Comparison of ENCODE assay signal across 8 cellular contexts in genomic region chrY:13478126-13478750, GRCh38. TPM values are rescaled to one million over a fixed set of nuclear protein-coding genes. Genes with fewer than 3 reads are reported as not detected.
DNase-seq lines count a peak whose midpoint lies in the region; ATAC-seq and TF ChIP-seq lines count a peak whose summit lies in the region.

No MANE protein-coding gene starts in this region.

- H3K4me3 ChIP-seq in HUES64 (ENCODE audit: low read length) (peak overlapping the region; percentile 95), Peyer's patch (peak overlapping the region in 2 of 4 donors; percentile 73 to 78)

- H3K27me3 ChIP-seq in HUES64 (ENCODE audit: insufficient read depth, low read length) (no peaks in the 10 kb centered on the region), Peyer's patch (no peaks in the 10 kb centered on the region)

- WGBS in HUES64 = 0% methylated on average over 10 of the region's 14 CpGs

- H3K9me3 ChIP-seq in HUES64 (ENCODE audit: insufficient read depth, low read depth, low read length) (no peaks in the 10 kb centered on the region), Peyer's patch (no peaks in the 10 kb centered on the region)

- H3K27ac Mint-ChIP-seq in activated CD4-positive, alpha-beta memory T cell treated with anti-CD3 and anti-CD28 coated beads, Interleukin-2, amount 10 ng/mL, durations not matched to agents 7 days and 5 days = peak overlapping the region; percentile 93

- H3K36me3 ChIP-seq in HUES64 (ENCODE audit: insufficient read depth, low read length) = peaks cover 30% of the 10 kb centered on the region
- peaks cover 0 to 5% (median 0%) of the 10 kb centered on the region in 3 donors for H3K36me3 ChIP-seq in Peyer's patch

- peak overlapping the region; percentile 96 for H3K9ac ChIP-seq in HUES64 (ENCODE audit: low read depth, low read length)

- H3K36me3 Mint-ChIP-seq in activated CD4-positive, alpha-beta memory T cell treated with anti-CD3 and anti-CD28 coated beads, Interleukin-2, amount 10 ng/mL, durations not matched to agents 7 days and 5 days (ENCODE audit: low read depth) = peaks cover 30% of the 10 kb centered on the region

- H3K4me1 ChIP-seq in HUES64 (ENCODE audit: insufficient read depth, low read length) (no peaks in the 10 kb centered on the region), Peyer's patch (no peaks in the 10 kb centered on the region)

- TF ChIP-seq POLR2A in Peyer's patch (IDR thresholded peaks at IDR 0.05) = no peak

- DNase-seq in DMS79 treated with DMSO at 0.1 percent for 48 hours (lab: John Stamatoyannopoulos, UW) (peak; percentile 39), iPS DF 19.7 (ENCODE audit: low read depth, low spot score) (peak; percentile 12), stromal cell of bone marrow (ENCODE audit: low read depth) (peak; percentile 28), NCI-H187 (lab: John Stamatoyannopoulos, UW) (no peak), Peyer's patch (no peak)
- peak; percentile 54 for DNase-seq in activated CD4-positive, alpha-beta memory T cell treated with anti-CD3 and anti-CD28 coated beads, Interleukin-2, amount 10 ng/mL, durations not matched to agents 7 days and 5 days

- H3K9me3 Mint-ChIP-seq in activated CD4-positive, alpha-beta memory T cell treated with anti-CD3 and anti-CD28 coated beads, Interleukin-2, amount 10 ng/mL, durations not matched to agents 7 days and 5 days = no peaks in the 10 kb centered on the region

- TF ChIP-seq CTCF in Peyer's patch (IDR thresholded peaks at IDR 0.05) = no peak

- H3K27me3 Mint-ChIP-seq in activated CD4-positive, alpha-beta memory T cell treated with anti-CD3 and anti-CD28 coated beads, Interleukin-2, amount 10 ng/mL, durations not matched to agents 7 days and 5 days = no peaks in the 10 kb centered on the region

- POLR2A ChIA-PET in activated CD4-positive, alpha-beta memory T cell treated with anti-CD3 and anti-CD28 coated beads, Interleukin-2, amount 10 ng/mL, durations not matched to agents 7 days and 5 days (lab: Charles Lee) = interaction anchor here (1.0 to 2.4 kb wide), 4 partner anchors 11 to 572 kb away, joined by 3 to 21 read pairs (median 6); partner anchors contain the start of gene TMSB4Y

- peak overlapping the region; percentile 88 for H3K4me3 Mint-ChIP-seq in activated CD4-positive, alpha-beta memory T cell treated with anti-CD3 and anti-CD28 coated beads, Interleukin-2, amount 10 ng/mL, durations not matched to agents 7 days and 5 days

- peak overlapping the region; percentile 88 for H3K27ac ChIP-seq in HUES64 (ENCODE audit: low read depth, low read length)
- H3K27ac ChIP-seq in Peyer's patch = peak overlapping the region in 2 of 4 donors; percentile 98

- no peak for ATAC-seq in HG02970 (IDR thresholded peaks at IDR 0.05; ENCODE audit: low FRiP score, unreplicated experiment)

- peaks cover 33% of the 10 kb centered on the region for H3K4me1 Mint-ChIP-seq in activated CD4-positive, alpha-beta memory T cell treated with anti-CD3 and anti-CD28 coated beads, Interleukin-2, amount 10 ng/mL, durations not matched to agents 7 days and 5 days

- CTCF ChIA-PET in activated CD4-positive, alpha-beta memory T cell treated with anti-CD3 and anti-CD28 coated beads, Interleukin-2, amount 10 ng/mL, durations not matched to agents 7 days and 5 days (lab: Charles Lee) = no interaction called here

RNA-seq across cellular contexts. Expression of gene UTY, which starts 1.6 kb away (rescaled TPM):
- 7.8 TPM for polyA plus RNA-seq in HUES64 (2013, experiment 1 of 2)
- polyA plus RNA-seq in HUES64 (2013, experiment 2 of 2) = 9.7 TPM
- 10 to 100 TPM; 26.0 to 27.0 TPM for total RNA-seq in activated CD4-positive, alpha-beta memory T cell treated with anti-CD3 and anti-CD28 coated beads, Interleukin-2, amount 10 ng/mL, durations not matched to agents 7 days and 5 days
- 10 to 100 TPM in 2 of 4 donors, under 1 TPM in 1, not detected in 1; 0.13 to 49.9 (median 46.3) TPM for total RNA-seq in Peyer's patch

Comparison
In these comparisons a context has a peak if more than half of its experiments do, and no peak if none do; other contexts are left out.
1. DNase-seq: peak in DMS79 treated with DMSO at 0.1 percent for 48 hours (single experiment), activated CD4-positive, alpha-beta memory T cell treated with anti-CD3 and anti-CD28 coated beads, Interleukin-2, amount 10 ng/mL, durations not matched to agents 7 days and 5 days (single experiment), iPS DF 19.7 (single experiment) and stromal cell of bone marrow (single experiment); none in NCI-H187 (0 of 2) and Peyer's patch (0 of 3).